Comparison of ENCODE assay signal across 13 cellular contexts in genomic region chr6:107718341-107718740, GRCh38.
"Had no signal": no experiment of that assay in that cellular context is flagged by ENCODE, and none has a peak within 500 bp of the region (broad histone marks: within the 10 kb centered on the region; RNA-seq: fewer than 3 reads in every experiment).

No MANE protein-coding gene starts in this region.

- H3K4me1 ChIP-seq: parathyroid adenoma had no signal

- ATAC-seq: foreskin keratinocyte, heart left ventricle, left lung had no signal

- H3K4me3 Mint-ChIP-seq: T-helper 1 cell treated with Interleukin-12 subunit alpha and Interleukin-12 subunit beta and Interleukin-4 antibody, amounts not matched to agents 30 μg/mL and 1 μg/mL, for 36 hours had no signal

- H3K36me3 ChIP-seq: heart left ventricle, left lung, stomach, thoracic aorta had no signal

- H3K27ac ChIP-seq: foreskin keratinocyte, heart left ventricle, left lung, parathyroid adenoma, stomach, thoracic aorta had no signal

- H3K4me3 ChIP-seq: heart left ventricle, left lung, stomach, thoracic aorta had no signal

- H3K9me3 ChIP-seq: heart left ventricle, left lung, SK-N-SH, stomach, thoracic aorta had no signal

- H3K27ac Mint-ChIP-seq: T-helper 1 cell treated with Interleukin-12 subunit alpha and Interleukin-12 subunit beta and Interleukin-4 antibody, amounts not matched to agents 30 μg/mL and 1 μg/mL, for 36 hours had no signal

- DNase-seq: activated CD4-positive, alpha-beta T cell treated with anti-CD3 and anti-CD28 coated beads, Interleukin-2, amount 50 U/mL, for 4 hours; activated naive CD4-positive, alpha-beta T cell treated with anti-CD3 and anti-CD28 coated beads, Interleukin-2, amount 50 U/mL, for 16 hours; anterior cingulate cortex; foreskin keratinocyte; heart left ventricle; left lung; Right ventricle myocardium superior; SK-N-SH; stimulated activated CD4-positive, alpha-beta T cell treated with anti-CD3 and anti-CD28 coated beads, Interleukin-2, amount 100 ng/mL, for 48 hours; stomach had no signal
